Comparison of ENCODE assay signal across 7 cellular contexts in the genomic region with DNA sequence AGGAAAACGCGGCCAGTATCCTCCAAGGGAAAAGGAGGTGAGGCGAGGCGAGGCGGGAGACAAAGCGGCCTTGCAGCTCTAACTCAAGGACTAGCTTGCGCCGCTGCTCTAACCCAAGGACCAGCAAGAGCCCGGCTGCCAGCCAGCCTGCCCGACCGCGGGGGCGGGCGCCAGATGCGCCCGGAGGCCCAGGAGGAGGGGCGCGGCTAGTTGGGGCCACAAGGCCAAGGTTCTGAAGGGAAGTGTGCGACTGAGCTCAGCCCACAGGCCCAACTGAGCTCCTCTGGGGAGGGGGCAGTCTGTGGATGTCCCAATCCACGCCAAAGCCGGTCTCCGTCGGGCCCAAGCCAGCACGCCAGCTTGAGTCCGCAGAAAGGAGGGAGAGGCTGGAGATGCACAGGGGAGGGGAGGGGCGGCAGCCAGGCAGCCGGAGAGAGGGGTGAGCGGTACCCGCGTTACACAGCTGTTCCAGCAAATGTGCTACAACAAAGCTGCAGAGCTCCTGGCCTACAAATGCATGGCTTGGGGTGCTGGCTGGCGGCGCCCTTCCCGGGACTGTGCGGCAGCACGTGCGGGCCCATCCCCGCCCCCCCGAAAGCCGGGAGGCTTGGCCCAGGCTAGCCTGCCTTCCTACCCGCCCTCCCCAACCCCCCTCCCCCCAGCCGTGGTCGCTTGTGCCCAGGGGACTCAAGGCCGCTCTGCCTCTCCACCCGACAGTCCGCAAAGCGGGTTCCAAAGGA. TPM values are rescaled to one million over a fixed set of nuclear protein-coding genes. Genes with fewer than 3 reads are reported as not detected.
DNase-seq lines count a peak whose midpoint lies in the region; ATAC-seq and TF ChIP-seq lines count a peak whose summit lies in the region.

No MANE protein-coding gene starts in this region.

- H3K4me1 ChIP-seq in uterus: no peaks in the 10 kb centered on the region

- no peak for TF ChIP-seq EP300 in neural cell (conservative IDR thresholded peaks at IDR 0.05; ENCODE audit: poor library complexity, severe bottlenecking)

- no peak overlapping the region for H3K4me2 ChIP-seq in neural cell (ENCODE audit: low read length)

- H3K9me3 ChIP-seq in neural cell (ENCODE audit: low read length) (no peaks in the 10 kb centered on the region), uterus (no peaks in the 10 kb centered on the region)

- peak; percentile 16 for ATAC-seq in GM21825 (IDR thresholded peaks at IDR 0.05; ENCODE audit: unreplicated experiment)
- peak; percentile 8 to 27 for ATAC-seq in activated T-cell treated with anti-CD3 and anti-CD28 coated beads, Interleukin-2, amount 50 U/mL, for 4 hours

- H3K4me3 Mint-ChIP-seq in activated T-cell treated with anti-CD3 and anti-CD28 coated beads, Interleukin-2, amount 50 U/mL, for 4 hours: peak overlapping the region; percentile 86

- H3K36me3 ChIP-seq in neural cell (ENCODE audit: insufficient read depth, low read length) (no peaks in the 10 kb centered on the region), uterus (no peaks in the 10 kb centered on the region)

- peak overlapping the region; percentile 72 for H3K9ac ChIP-seq in neural cell (ENCODE audit: low read length)

- no peaks in the 10 kb centered on the region for H3F3A ChIP-seq in neural cell (ENCODE audit: insufficient read depth, low read length, poor library complexity, severe bottlenecking)

- peaks cover 15% of the 10 kb centered on the region for H3K4me1 Mint-ChIP-seq in activated T-cell treated with anti-CD3 and anti-CD28 coated beads, Interleukin-2, amount 50 U/mL, for 4 hours (ENCODE audit: low read depth)

- H4K20me1 ChIP-seq in neural cell (ENCODE audit: insufficient read depth): no peaks in the 10 kb centered on the region

- H3K9me2 ChIP-seq in neural cell (ENCODE audit: insufficient read depth, low read length): no peaks in the 10 kb centered on the region

- intact Hi-C loops in uterus (cut with DNase I; ENCODE audit: low total_unique reads): no loop called here

- no peak for TF ChIP-seq CTCF in foreskin fibroblast (IDR thresholded peaks at IDR 0.05; ENCODE audit: low read depth, low read length)
- no peak for TF ChIP-seq CTCF in neural cell (IDR thresholded peaks at IDR 0.05; ENCODE audit: poor library complexity, severe bottlenecking)
- no peak for TF ChIP-seq CTCF in uterus (IDR thresholded peaks at IDR 0.05)

- peak overlapping the region; percentile 72 for H3K27ac ChIP-seq in neural cell (ENCODE audit: low read length)
- H3K27ac ChIP-seq in uterus: peak overlapping the region; percentile 86 to 91

- H2AFZ ChIP-seq in neural cell (ENCODE audit: low read depth, low read length): peak overlapping the region; percentile 8

- H3K27me3 ChIP-seq in neural cell (ENCODE audit: insufficient read depth, low read depth, low read length): no peaks in the 10 kb centered on the region
- no peaks in the 10 kb centered on the region for H3K27me3 ChIP-seq in uterus

- peak; percentile 70 for DNase-seq in GM03348 (ENCODE audit: low spot score)
- DNase-seq in NAMALWA (ENCODE audit: low spot score): peak; percentile 30
- no peak for DNase-seq in activated T-cell treated with anti-CD3 and anti-CD28 coated beads, Interleukin-2, amount 50 U/mL, for 4 hours
- DNase-seq in foreskin fibroblast: peak; percentile 44 to 77
- DNase-seq in uterus: peak; percentile 24 to 33

- no peak for TF ChIP-seq RAD21 in neural cell (conservative IDR thresholded peaks at IDR 0.05)

- no peaks in the 10 kb centered on the region for H3K27me3 Mint-ChIP-seq in activated T-cell treated with anti-CD3 and anti-CD28 coated beads, Interleukin-2, amount 50 U/mL, for 4 hours (ENCODE audit: low read depth)

- H3K9me3 Mint-ChIP-seq in activated T-cell treated with anti-CD3 and anti-CD28 coated beads, Interleukin-2, amount 50 U/mL, for 4 hours: no peaks in the 10 kb centered on the region

- H3K4me3 ChIP-seq in foreskin fibroblast (ENCODE audit: low read depth in 1 of 2, low read length in 2 of 2): peak overlapping the region; percentile 63 to 64
- H3K4me3 ChIP-seq in neural cell (ENCODE audit: low read length): peak overlapping the region; percentile 78
- peak overlapping the region; percentile 52 to 58 for H3K4me3 ChIP-seq in uterus

- no peak for TF ChIP-seq POLR2A in uterus (IDR thresholded peaks at IDR 0.05)

- no peaks in the 10 kb centered on the region for H3K36me3 Mint-ChIP-seq in activated T-cell treated with anti-CD3 and anti-CD28 coated beads, Interleukin-2, amount 50 U/mL, for 4 hours (ENCODE audit: insufficient read depth)

- no peaks in the 10 kb centered on the region for H3K79me2 ChIP-seq in neural cell (replicated peaks; ENCODE audit: insufficient read depth, low read length)

TF ChIP-seq in neural cell, 6 proteins besides CTCF, POLR2A, EP300 and RAD21:
- TF ChIP-seq, protein P1, sequence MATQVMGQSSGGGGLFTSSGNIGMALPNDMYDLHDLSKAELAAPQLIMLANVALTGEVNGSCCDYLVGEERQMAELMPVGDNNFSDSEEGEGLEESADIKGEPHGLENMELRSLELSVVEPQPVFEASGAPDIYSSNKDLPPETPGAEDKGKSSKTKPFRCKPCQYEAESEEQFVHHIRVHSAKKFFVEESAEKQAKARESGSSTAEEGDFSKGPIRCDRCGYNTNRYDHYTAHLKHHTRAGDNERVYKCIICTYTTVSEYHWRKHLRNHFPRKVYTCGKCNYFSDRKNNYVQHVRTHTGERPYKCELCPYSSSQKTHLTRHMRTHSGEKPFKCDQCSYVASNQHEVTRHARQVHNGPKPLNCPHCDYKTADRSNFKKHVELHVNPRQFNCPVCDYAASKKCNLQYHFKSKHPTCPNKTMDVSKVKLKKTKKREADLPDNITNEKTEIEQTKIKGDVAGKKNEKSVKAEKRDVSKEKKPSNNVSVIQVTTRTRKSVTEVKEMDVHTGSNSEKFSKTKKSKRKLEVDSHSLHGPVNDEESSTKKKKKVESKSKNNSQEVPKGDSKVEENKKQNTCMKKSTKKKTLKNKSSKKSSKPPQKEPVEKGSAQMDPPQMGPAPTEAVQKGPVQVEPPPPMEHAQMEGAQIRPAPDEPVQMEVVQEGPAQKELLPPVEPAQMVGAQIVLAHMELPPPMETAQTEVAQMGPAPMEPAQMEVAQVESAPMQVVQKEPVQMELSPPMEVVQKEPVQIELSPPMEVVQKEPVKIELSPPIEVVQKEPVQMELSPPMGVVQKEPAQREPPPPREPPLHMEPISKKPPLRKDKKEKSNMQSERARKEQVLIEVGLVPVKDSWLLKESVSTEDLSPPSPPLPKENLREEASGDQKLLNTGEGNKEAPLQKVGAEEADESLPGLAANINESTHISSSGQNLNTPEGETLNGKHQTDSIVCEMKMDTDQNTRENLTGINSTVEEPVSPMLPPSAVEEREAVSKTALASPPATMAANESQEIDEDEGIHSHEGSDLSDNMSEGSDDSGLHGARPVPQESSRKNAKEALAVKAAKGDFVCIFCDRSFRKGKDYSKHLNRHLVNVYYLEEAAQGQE (IDR thresholded peaks at IDR 0.05; ENCODE audit: borderline replicate concordance): no peak
- TF ChIP-seq EZH2 (IDR thresholded peaks at IDR 0.05; ENCODE audit: borderline replicate concordance, insufficient read depth, low read length, poor library complexity, severe bottlenecking): no peak
- no peak for TF ChIP-seq SMC3 (conservative IDR thresholded peaks at IDR 0.05; ENCODE audit: poor library complexity)
- TF ChIP-seq POLR2AphosphoS5 (IDR thresholded peaks at IDR 0.05): no peak
- no peak for TF ChIP-seq MXI1 (conservative IDR thresholded peaks at IDR 0.05; ENCODE audit: poor library complexity, severe bottlenecking)
- TF ChIP-seq TAF1 (IDR thresholded peaks at IDR 0.05; ENCODE audit: low read depth): no peak

RNA-seq across cellular contexts. Expression of a gene that starts 0.6 kb away (rescaled TPM):
- 1 to 10 TPM; 3.6 to 4.4 (median 3.8) TPM for total RNA-seq in activated T-cell treated with anti-CD3 and anti-CD28 coated beads, Interleukin-2, amount 50 U/mL, for 4 hours
- polyA plus RNA-seq in neural cell: 3.1 and 4.0 TPM in 2 replicates
- 11.9 and 13.4 TPM in 2 replicates for polyA minus RNA-seq in neural cell
- total RNA-seq in uterus: 10 to 100 TPM in 2 of 4 donors, 1 to 10 TPM in 2; 3.5 to 14.3 (median 8.3) TPM

RNA-seq across cellular contexts. Expression of a gene that starts 25.5 kb away (rescaled TPM):
- total RNA-seq in activated T-cell treated with anti-CD3 and anti-CD28 coated beads, Interleukin-2, amount 50 U/mL, for 4 hours: under 1 TPM in 1 of 3 donors, not detected in 2; 0.22 TPM
- polyA plus RNA-seq in neural cell: 1.2 and 1.5 TPM in 2 replicates
- 0.73 and 1.2 TPM in 2 replicates for polyA minus RNA-seq in neural cell
- total RNA-seq in uterus: under 1 TPM in 2 of 4 donors, not detected in 2; 0.34 to 0.35 TPM
